ENCODE assay signal across 12 cellular contexts in the genomic region with DNA sequence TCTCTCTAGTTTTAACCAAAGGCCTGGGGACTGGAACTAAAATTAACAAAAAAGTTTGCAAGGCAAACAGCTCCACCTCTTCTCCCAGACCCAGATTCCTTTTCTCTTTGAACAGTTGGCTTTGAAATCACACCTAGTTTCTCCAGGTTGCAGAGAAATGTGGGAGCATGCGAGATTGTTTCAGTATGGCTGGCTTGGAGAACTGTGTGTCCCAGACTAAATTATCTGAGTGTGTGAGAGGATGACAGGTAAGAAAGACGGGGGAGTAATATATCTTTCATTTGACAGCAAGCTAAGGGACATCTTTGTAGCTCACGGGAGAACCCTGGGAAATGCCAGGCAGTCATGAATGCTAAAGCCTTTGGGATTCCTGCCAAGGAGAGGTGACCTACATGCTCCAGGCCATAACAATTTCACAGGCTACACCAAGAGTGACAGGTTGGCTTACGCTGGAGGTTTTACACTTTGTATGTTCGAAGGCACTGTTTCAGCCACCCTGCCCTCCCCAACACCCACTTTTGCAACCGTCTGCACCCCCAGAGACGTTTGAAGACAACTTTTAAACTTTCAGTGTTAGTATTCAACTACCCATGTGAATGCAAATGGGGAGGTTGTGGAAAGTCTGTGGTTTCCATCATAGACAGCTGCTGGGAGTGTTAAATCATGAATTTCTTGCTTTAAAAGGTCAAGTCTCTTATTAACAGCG.
A peak's percentile ranks its signal among the peaks of the same experiment; 100 is the strongest.
DNase-seq lines count a peak whose midpoint lies in the region; ATAC-seq and TF ChIP-seq lines count a peak whose summit lies in the region.
"Had no signal": no experiment of that assay in that cellular context is flagged by ENCODE, and none has a peak within 500 bp of the region (broad histone marks: within the 10 kb centered on the region; RNA-seq: fewer than 3 reads in every experiment).

No MANE protein-coding gene starts in this region.

- H3K36me3 ChIP-seq in PC-3 (ENCODE audit: low read depth, low read length) (no peaks in the 10 kb centered on the region), tibial artery (no peaks in the 10 kb centered on the region)
- H3K36me3 ChIP-seq: ascending aorta, right lobe of liver, vagina had no signal

- H3K4me1 Mint-ChIP-seq in T-helper 17 cell, result no peaks in the 10 kb centered on the region

- no peaks in the 10 kb centered on the region for H3K9me3 ChIP-seq in PC-3 (ENCODE audit: low read length)
- no peaks in the 10 kb centered on the region for H3K9me3 ChIP-seq in tibial artery
- no peaks in the 10 kb centered on the region for H3K9me3 ChIP-seq in T-helper 17 cell (ENCODE audit: control insufficient read depth, low read length, poor library complexity, severe bottlenecking)
- H3K9me3 ChIP-seq: ascending aorta, right lobe of liver, vagina had no signal

- H3K27ac ChIP-seq in PC-3 (ENCODE audit: low read length), result no peak overlapping the region
- H3K27ac ChIP-seq in tibial artery, result no peak overlapping the region
- H3K27ac ChIP-seq: ascending aorta, right lobe of liver, vagina had no signal

- no peaks in the 10 kb centered on the region for H3K79me2 ChIP-seq in PC-3 (ENCODE audit: low read length)

- H3K27me3 ChIP-seq in PC-3 (ENCODE audit: low read length) (peaks cover 46% of the 10 kb centered on the region), tibial artery (no peaks in the 10 kb centered on the region)
- H3K27me3 ChIP-seq: ascending aorta, right lobe of liver, vagina had no signal

- H4K20me1 ChIP-seq in PC-3 (ENCODE audit: low read length), result no peaks in the 10 kb centered on the region

- no peak overlapping the region for H3K27ac Mint-ChIP-seq in T-helper 17 cell

- H2AFZ ChIP-seq in PC-3 (ENCODE audit: low read length), result no peak overlapping the region

- no peaks in the 10 kb centered on the region for H3F3A ChIP-seq in PC-3 (ENCODE audit: low read length, unreplicated experiment)

- no TSS peak for BruUV-seq in PC-3 (replicated peaks; lab: Mats Ljungman, UMichigan)

- no peaks in the 10 kb centered on the region for H3K4me1 ChIP-seq in PC-3 (ENCODE audit: insufficient read depth, low read length)
- H3K4me1 ChIP-seq in tibial artery, result no peaks in the 10 kb centered on the region
- H3K4me1 ChIP-seq: ascending aorta, right lobe of liver, vagina had no signal

- no peak for TF ChIP-seq CTCF in GM10248 (IDR thresholded peaks at IDR 0.05; ENCODE audit: control extremely low read depth, extremely low read depth, low read depth, missing control alignments)
- peak; percentile 25; the same call in 1 of the 2 replicates for TF ChIP-seq CTCF in PC-3 (conservative IDR thresholded peaks at IDR 0.05; ENCODE audit: low read depth, low read length)
- no peak for TF ChIP-seq CTCF in tibial artery (IDR thresholded peaks at IDR 0.05)

- intact Hi-C loops in PC-3 (cut with micrococcal nuclease), result loop anchor here (1.0 kb wide), 2 partner anchors 36 to 192 kb away; no protein-coding TSS in a partner anchor
- intact Hi-C loops in tibial artery (cut with DNase I; ENCODE audit: low total_unique reads), result no loop called here

- no peak overlapping the region for H3K9ac ChIP-seq in PC-3 (ENCODE audit: low read length)

- H3K27me3 Mint-ChIP-seq in T-helper 17 cell, result peaks cover 14% of the 10 kb centered on the region

- H3K4me3 Mint-ChIP-seq in T-helper 17 cell, result no peak overlapping the region

- H3K4me3 ChIP-seq in PC-3 (ENCODE audit: low read length), result no peak overlapping the region
- no peak overlapping the region for H3K4me3 ChIP-seq in tibial artery
- H3K4me3 ChIP-seq: ascending aorta, right lobe of liver, vagina had no signal

- CTCF ChIA-PET in GM10248 (lab: Yijun Ruan, JAX) (interaction anchor here (0.7 to 2.0 kb wide), 10 partner anchors 8 to 649 kb away, joined by 3 to 7 read pairs (median 4); no protein-coding TSS in a partner anchor), PC-3 (lab: Charles Lee) (interaction anchor here (0.6 kb wide), 1 partner anchor 107 kb away, joined by 4 read pairs; no protein-coding TSS in a partner anchor)

- DNase-seq in GM10248 (ENCODE audit: extremely low spot score) (peak; percentile 14), PC-3 (peak; percentile 36), amniotic stem cell (lab: John Stamatoyannopoulos, UW) (no peak), tibial artery (no peak), T-helper 17 cell (no peak)
- DNase-seq in activated CD8-positive, alpha-beta memory T cell treated with anti-CD3 and anti-CD28 coated beads for 24 hours, result no peak
- DNase-seq: NCI-H2029, right lobe of liver had no signal

- POLR2A ChIA-PET in GM10248 (lab: Yijun Ruan, JAX), result no interaction called here
- POLR2A ChIA-PET in PC-3 (lab: Charles Lee; ENCODE audit: unreplicated experiment), result no interaction called here

- no peaks in the 10 kb centered on the region for H3K9me2 ChIP-seq in PC-3 (replicated peaks; ENCODE audit: low read length)

- no peak overlapping the region for H3K4me2 ChIP-seq in PC-3 (ENCODE audit: low read length)

- ATAC-seq in GM19397 (IDR thresholded peaks at IDR 0.05; ENCODE audit: unreplicated experiment) (peak; percentile 71), HG02884 (IDR thresholded peaks at IDR 0.05; ENCODE audit: unreplicated experiment) (peak; percentile 87), PC-3 (no peak), T-helper 17 cell (no peak)

- no peaks in the 10 kb centered on the region for H3K36me3 Mint-ChIP-seq in T-helper 17 cell (ENCODE audit: low read depth)

Comparison
In these comparisons a context has a peak if more than half of its experiments do, and no peak if none do; other contexts are left out.
1. DNase-seq: peak in GM10248 (single experiment) and PC-3 (single experiment); none in amniotic stem cell (single experiment), tibial artery (0 of 2), activated CD8-positive, alpha-beta memory T cell treated with anti-CD3 and anti-CD28 coated beads for 24 hours (single experiment) and T-helper 17 cell (0 of 3).
2. ATAC-seq: peak in GM19397 (single experiment) and HG02884 (single experiment); none in PC-3 (single experiment) and T-helper 17 cell (single experiment).